Comparison of ENCODE assay signal across 22 cellular contexts in the genomic region with DNA sequence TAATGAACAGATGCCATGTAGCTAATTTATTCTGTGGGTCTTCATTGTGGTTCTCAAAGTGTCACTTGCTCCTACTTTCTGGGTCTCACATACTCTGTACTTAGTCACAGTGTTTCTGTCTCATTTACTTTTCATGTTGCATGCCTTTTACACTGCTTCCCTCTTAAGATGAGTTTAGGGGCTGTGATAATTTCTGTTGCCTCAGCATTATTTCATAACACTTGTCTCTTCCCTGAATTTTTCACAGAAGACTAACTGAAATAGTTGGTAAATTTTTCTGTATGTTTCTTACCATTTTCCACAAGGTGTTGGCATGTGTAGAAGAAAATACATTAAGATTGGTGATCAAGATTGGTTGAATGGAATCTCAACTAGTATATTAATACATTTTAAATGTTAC.
"Had no signal": no experiment of that assay in that cellular context is flagged by ENCODE, and none has a peak within 500 bp of the region (broad histone marks: within the 10 kb centered on the region; RNA-seq: fewer than 3 reads in every experiment).

No MANE protein-coding gene starts in this region.

- H3K9me3 Mint-ChIP-seq: IgD-negative memory B cell had no signal

- FAIRE-seq: RCC 7860 had no signal

- H3K4me3 Mint-ChIP-seq: IgD-negative memory B cell had no signal

- H3K27me3 Mint-ChIP-seq: IgD-negative memory B cell had no signal

- H3K27ac Mint-ChIP-seq: IgD-negative memory B cell had no signal

- H3K4me3 ChIP-seq: MG63, SJSA1, SK-N-MC had no signal

- H3K27me3 ChIP-seq: MG63, SJSA1 had no signal

- H3K4me1 ChIP-seq: SJSA1 had no signal

- H3K36me3 ChIP-seq: SJSA1 had no signal

- H3K9me3 ChIP-seq: MG63, SJSA1 had no signal

- H3K27ac ChIP-seq: SJSA1, SK-N-MC had no signal

- DNase-seq: KBM-7, MG63, NCI-H1092, NCI-H1105 treated with DMSO at 0.1 percent for 48 hours, NCI-H1417 treated with DMSO at 0.1 percent for 48 hours, NCI-H146, NCI-H1694 treated with DMSO at 0.1 percent for 48 hours, NCI-H1930, NCI-H2081, NCI-H2107, NCI-H2227 treated with DMSO at 0.1 percent for 48 hours, NCI-H510A, NCI-H524 treated with DMSO at 0.1 percent for 48 hours, NCI-H69, NCI-H774, Right ventricle myocardium superior, RPMI8226, SIG-M5 had no signal
